1 cellular context compared by ENCODE assay signal in the genomic region with DNA sequence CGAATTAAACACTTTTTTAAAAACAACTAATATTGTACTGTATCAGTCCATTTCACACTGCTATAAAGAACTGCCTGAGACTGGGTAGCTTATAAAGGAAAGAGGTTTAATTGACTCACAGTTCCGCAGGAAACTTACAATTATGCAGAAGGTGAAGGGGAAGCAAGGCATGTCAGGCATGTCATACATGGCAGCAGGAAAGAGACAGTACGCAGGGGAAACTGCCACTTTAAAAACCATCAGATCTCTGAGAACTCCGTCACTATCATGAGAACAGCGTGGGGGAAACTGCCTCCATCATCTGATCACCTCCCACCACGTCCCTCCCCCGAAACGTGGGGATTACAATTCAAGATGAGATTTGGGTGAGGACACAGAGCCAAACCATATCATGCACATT.
TF ChIP-seq lines count a peak whose summit lies in the region.

No MANE protein-coding gene starts in this region.

TF ChIP-seq in IMR-90, 13 proteins besides CTCF, POLR2A, EP300 and RAD21 (continued from another document):
- TF ChIP-seq USF2 (IDR thresholded peaks at IDR 0.05; ENCODE audit: low read depth, low read length): no peak
- TF ChIP-seq MAZ (IDR thresholded peaks at IDR 0.05; ENCODE audit: borderline replicate concordance, low read depth, low read length): no peak
- no peak for TF ChIP-seq CEBPB (IDR thresholded peaks at IDR 0.05; ENCODE audit: low read depth, low read length)
- no peak for TF ChIP-seq BHLHE40 (IDR thresholded peaks at IDR 0.05; ENCODE audit: low read depth, low read length)
- TF ChIP-seq FOS (IDR thresholded peaks at IDR 0.05; ENCODE audit: low read depth, low read length): no peak
- TF ChIP-seq MAFK (IDR thresholded peaks at IDR 0.05; ENCODE audit: low read depth, low read length): no peak
- TF ChIP-seq RFX5 (IDR thresholded peaks at IDR 0.05; ENCODE audit: low read depth, low read length): no peak
